25 cellular contexts compared by ENCODE assay signal in the genomic region with DNA sequence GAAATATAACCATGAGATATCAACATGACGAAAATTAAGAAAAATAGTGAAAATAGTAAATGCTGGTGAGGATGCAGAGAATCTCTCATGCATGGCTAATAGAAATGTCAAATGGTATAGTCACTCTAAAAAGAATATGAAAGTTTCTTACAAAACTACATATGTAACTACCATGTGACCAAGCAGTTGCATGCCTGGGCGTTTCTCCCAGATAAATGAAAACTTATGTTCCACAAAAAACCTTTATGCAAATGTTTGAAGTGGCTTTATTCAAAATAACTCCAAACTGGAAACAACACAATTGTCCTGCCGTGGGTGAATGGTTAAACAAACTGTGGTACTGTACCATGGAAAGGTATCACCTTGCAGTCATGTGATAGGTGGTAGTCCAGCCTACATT.
DNase-seq lines count a peak whose midpoint lies in the region; ATAC-seq and TF ChIP-seq lines count a peak whose summit lies in the region.
"Had no signal": no experiment of that assay in that cellular context is flagged by ENCODE, and none has a peak within 500 bp of the region (broad histone marks: within the 10 kb centered on the region; RNA-seq: fewer than 3 reads in every experiment).

No MANE protein-coding gene starts in this region.

- no peak overlapping the region for H3K4me3 ChIP-seq in fibroblast of mammary gland (ENCODE audit: control insufficient read depth, low read depth, low read length)
- H3K4me3 ChIP-seq: BLaER1, GM23338, Peyer's patch, SJCRH30 had no signal

- no peak overlapping the region for H3K27ac Mint-ChIP-seq in natural killer cell treated with Interleukin-12 subunit alpha and Interleukin-12 subunit beta and Interleukin-15 and Interleukin-18, amount 100 ng/mL, for 72 hours
- H3K27ac Mint-ChIP-seq: CD4-positive, alpha-beta T cell; GM23338; IgD-negative memory B cell had no signal

- no peak for TF ChIP-seq CTCF in fibroblast of mammary gland (conservative IDR thresholded peaks at IDR 0.05; ENCODE audit: control insufficient read depth, insufficient read depth, low read depth, low read length)

- peaks cover 10% of the 10 kb centered on the region for H3K36me3 Mint-ChIP-seq in natural killer cell treated with Interleukin-12 subunit alpha and Interleukin-12 subunit beta and Interleukin-15 and Interleukin-18, amount 100 ng/mL, for 72 hours
- H3K36me3 Mint-ChIP-seq: IgD-negative memory B cell had no signal

- DNase-seq in COLO668 (lab: John Stamatoyannopoulos, UW; ENCODE audit: unreplicated experiment) (peak; percentile 1), DMS53 treated with DMSO at 0.1 percent for 48 hours (lab: John Stamatoyannopoulos, UW; ENCODE audit: unreplicated experiment) (peak; percentile 18), NCI-H526 treated with DMSO at 0.1 percent for 48 hours (lab: John Stamatoyannopoulos, UW) (peak; percentile 55), fibroblast of mammary gland (ENCODE audit: low read depth) (peak; percentile 6), NCI-H187 (lab: John Stamatoyannopoulos, UW) (no peak), iPS-NIHi11 (ENCODE audit: low spot score) (no peak)
- no peak for DNase-seq in natural killer cell treated with Interleukin-12 subunit alpha and Interleukin-12 subunit beta and Interleukin-15 and Interleukin-18, amount 100 ng/mL, for 72 hours (ENCODE audit: low spot score)
- DNase-seq: Caco-2; CD4-positive, alpha-beta T cell; DMS 273 treated with DMSO at 0.1 percent for 48 hours; GDM1; Karpas-422; MV-4-11; NCI-H1417; NCI-H1694 treated with DMSO at 0.1 percent for 48 hours; NCI-H2171; NCI-H345; NCI-H82; Peyer's patch; SJCRH30; T-helper 1 cell had no signal

- no peak overlapping the region for H3K4me3 Mint-ChIP-seq in natural killer cell treated with Interleukin-12 subunit alpha and Interleukin-12 subunit beta and Interleukin-15 and Interleukin-18, amount 100 ng/mL, for 72 hours
- H3K4me3 Mint-ChIP-seq: CD4-positive, alpha-beta T cell; GM23338; IgD-negative memory B cell had no signal

- H3K27me3 Mint-ChIP-seq in natural killer cell treated with Interleukin-12 subunit alpha and Interleukin-12 subunit beta and Interleukin-15 and Interleukin-18, amount 100 ng/mL, for 72 hours, result no peaks in the 10 kb centered on the region
- H3K27me3 Mint-ChIP-seq: CD4-positive, alpha-beta T cell; IgD-negative memory B cell had no signal

- H3K9me3 Mint-ChIP-seq in natural killer cell treated with Interleukin-12 subunit alpha and Interleukin-12 subunit beta and Interleukin-15 and Interleukin-18, amount 100 ng/mL, for 72 hours, result peaks cover 10% of the 10 kb centered on the region
- H3K9me3 Mint-ChIP-seq: CD4-positive, alpha-beta T cell; GM23338 had no signal

- no peak for ATAC-seq in natural killer cell treated with Interleukin-12 subunit alpha and Interleukin-12 subunit beta and Interleukin-15 and Interleukin-18, amount 100 ng/mL, for 72 hours
- ATAC-seq: GM23338, HCT116 had no signal

- H3K4me1 Mint-ChIP-seq in natural killer cell treated with Interleukin-12 subunit alpha and Interleukin-12 subunit beta and Interleukin-15 and Interleukin-18, amount 100 ng/mL, for 72 hours (ENCODE audit: low read depth in 2 of 2), result no peaks in the 10 kb centered on the region
- H3K4me1 Mint-ChIP-seq: GM23338, IgD-negative memory B cell had no signal

Comparison
In these comparisons a context has a peak if more than half of its experiments do, and no peak if none do; other contexts are left out.
1. DNase-seq: peak in COLO668 (single experiment), DMS53 treated with DMSO at 0.1 percent for 48 hours (single experiment), NCI-H526 treated with DMSO at 0.1 percent for 48 hours (single experiment) and fibroblast of mammary gland (single experiment); none in NCI-H187 (0 of 2), iPS-NIHi11 (single experiment) and natural killer cell treated with Interleukin-12 subunit alpha and Interleukin-12 subunit beta and Interleukin-15 and Interleukin-18, amount 100 ng/mL, for 72 hours (single experiment).